ENCODE assay signal across 1 cellular context in the genomic region with DNA sequence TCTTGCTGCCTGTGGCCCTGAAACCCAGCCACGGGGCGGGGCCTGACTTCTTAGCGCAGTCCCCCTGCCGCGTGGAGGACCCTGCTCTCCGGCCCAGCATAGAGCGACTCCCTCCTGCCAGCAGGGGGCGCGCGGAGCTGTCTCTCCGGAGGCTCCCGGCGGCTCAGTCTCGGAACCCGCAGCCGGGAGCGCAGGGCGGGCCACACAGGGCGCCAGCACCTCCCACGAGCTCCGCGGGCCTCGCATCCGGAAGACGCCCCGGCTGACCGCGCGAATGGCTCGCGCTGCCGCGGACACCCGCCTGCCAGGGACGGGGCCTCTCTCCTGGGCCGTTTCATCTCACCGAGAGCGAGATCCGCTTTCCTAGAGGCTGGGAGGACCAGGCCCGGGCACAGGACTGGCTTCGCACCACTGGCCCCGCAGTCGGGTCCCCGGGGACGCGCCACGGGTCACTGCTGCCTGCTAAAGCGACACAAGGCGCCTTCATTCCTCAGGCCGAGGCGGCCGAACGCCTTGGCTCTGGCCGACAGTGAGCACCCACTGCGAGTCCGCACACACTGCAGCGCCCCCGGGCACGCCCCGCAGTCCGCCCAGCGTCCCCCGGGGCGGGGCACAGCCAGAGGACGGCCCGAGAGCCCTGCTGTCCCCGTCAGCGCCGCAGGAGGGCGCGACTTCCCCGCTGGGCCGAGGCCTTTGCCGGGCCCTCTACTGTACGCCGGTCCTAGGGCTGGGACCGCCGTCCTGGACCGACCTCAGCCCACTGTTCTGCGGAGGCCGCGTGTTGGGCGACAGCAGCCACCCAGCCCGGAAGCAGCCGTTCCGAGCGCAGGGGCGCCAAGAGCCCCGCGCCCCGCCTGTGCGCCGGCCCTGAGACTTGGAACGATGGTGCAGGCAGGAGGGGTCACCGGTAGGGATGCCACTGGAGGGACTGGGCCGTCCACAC.
TF ChIP-seq lines count a peak whose summit lies in the region.

No MANE protein-coding gene starts in this region.

TF ChIP-seq in K562, 482 proteins besides CTCF, POLR2A, EP300 and RAD21 (continued from another document and continues in another):
- TF ChIP-seq, protein P1, sequence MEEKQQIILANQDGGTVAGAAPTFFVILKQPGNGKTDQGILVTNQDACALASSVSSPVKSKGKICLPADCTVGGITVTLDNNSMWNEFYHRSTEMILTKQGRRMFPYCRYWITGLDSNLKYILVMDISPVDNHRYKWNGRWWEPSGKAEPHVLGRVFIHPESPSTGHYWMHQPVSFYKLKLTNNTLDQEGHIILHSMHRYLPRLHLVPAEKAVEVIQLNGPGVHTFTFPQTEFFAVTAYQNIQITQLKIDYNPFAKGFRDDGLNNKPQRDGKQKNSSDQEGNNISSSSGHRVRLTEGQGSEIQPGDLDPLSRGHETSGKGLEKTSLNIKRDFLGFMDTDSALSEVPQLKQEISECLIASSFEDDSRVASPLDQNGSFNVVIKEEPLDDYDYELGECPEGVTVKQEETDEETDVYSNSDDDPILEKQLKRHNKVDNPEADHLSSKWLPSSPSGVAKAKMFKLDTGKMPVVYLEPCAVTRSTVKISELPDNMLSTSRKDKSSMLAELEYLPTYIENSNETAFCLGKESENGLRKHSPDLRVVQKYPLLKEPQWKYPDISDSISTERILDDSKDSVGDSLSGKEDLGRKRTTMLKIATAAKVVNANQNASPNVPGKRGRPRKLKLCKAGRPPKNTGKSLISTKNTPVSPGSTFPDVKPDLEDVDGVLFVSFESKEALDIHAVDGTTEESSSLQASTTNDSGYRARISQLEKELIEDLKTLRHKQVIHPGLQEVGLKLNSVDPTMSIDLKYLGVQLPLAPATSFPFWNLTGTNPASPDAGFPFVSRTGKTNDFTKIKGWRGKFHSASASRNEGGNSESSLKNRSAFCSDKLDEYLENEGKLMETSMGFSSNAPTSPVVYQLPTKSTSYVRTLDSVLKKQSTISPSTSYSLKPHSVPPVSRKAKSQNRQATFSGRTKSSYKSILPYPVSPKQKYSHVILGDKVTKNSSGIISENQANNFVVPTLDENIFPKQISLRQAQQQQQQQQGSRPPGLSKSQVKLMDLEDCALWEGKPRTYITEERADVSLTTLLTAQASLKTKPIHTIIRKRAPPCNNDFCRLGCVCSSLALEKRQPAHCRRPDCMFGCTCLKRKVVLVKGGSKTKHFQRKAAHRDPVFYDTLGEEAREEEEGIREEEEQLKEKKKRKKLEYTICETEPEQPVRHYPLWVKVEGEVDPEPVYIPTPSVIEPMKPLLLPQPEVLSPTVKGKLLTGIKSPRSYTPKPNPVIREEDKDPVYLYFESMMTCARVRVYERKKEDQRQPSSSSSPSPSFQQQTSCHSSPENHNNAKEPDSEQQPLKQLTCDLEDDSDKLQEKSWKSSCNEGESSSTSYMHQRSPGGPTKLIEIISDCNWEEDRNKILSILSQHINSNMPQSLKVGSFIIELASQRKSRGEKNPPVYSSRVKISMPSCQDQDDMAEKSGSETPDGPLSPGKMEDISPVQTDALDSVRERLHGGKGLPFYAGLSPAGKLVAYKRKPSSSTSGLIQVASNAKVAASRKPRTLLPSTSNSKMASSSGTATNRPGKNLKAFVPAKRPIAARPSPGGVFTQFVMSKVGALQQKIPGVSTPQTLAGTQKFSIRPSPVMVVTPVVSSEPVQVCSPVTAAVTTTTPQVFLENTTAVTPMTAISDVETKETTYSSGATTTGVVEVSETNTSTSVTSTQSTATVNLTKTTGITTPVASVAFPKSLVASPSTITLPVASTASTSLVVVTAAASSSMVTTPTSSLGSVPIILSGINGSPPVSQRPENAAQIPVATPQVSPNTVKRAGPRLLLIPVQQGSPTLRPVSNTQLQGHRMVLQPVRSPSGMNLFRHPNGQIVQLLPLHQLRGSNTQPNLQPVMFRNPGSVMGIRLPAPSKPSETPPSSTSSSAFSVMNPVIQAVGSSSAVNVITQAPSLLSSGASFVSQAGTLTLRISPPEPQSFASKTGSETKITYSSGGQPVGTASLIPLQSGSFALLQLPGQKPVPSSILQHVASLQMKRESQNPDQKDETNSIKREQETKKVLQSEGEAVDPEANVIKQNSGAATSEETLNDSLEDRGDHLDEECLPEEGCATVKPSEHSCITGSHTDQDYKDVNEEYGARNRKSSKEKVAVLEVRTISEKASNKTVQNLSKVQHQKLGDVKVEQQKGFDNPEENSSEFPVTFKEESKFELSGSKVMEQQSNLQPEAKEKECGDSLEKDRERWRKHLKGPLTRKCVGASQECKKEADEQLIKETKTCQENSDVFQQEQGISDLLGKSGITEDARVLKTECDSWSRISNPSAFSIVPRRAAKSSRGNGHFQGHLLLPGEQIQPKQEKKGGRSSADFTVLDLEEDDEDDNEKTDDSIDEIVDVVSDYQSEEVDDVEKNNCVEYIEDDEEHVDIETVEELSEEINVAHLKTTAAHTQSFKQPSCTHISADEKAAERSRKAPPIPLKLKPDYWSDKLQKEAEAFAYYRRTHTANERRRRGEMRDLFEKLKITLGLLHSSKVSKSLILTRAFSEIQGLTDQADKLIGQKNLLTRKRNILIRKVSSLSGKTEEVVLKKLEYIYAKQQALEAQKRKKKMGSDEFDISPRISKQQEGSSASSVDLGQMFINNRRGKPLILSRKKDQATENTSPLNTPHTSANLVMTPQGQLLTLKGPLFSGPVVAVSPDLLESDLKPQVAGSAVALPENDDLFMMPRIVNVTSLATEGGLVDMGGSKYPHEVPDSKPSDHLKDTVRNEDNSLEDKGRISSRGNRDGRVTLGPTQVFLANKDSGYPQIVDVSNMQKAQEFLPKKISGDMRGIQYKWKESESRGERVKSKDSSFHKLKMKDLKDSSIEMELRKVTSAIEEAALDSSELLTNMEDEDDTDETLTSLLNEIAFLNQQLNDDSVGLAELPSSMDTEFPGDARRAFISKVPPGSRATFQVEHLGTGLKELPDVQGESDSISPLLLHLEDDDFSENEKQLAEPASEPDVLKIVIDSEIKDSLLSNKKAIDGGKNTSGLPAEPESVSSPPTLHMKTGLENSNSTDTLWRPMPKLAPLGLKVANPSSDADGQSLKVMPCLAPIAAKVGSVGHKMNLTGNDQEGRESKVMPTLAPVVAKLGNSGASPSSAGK (IDR thresholded peaks at IDR 0.05), result peak; percentile 63
- TF ChIP-seq PHF8 (IDR thresholded peaks at IDR 0.05; ENCODE audit: borderline replicate concordance, low read length) (peak; percentile 63; the same call in 1 of the 2 replicates), MBD1 (CRISPR knock-in tag; IDR thresholded peaks at IDR 0.05) (no peak), RBFOX2 (IDR thresholded peaks at IDR 0.05; ENCODE audit: low read depth, low read length) (peak; percentile 77), GABPA (tag; conservative IDR thresholded peaks at IDR 0.05; ENCODE audit: low read depth) (peak; percentile 42; the same call in 1 of the 2 replicates), SAP30 (IDR thresholded peaks at IDR 0.05; ENCODE audit: borderline replicate concordance, insufficient read depth, low read depth, low read length, poor library complexity, severe bottlenecking) (peak; percentile 41), KLF16 (IDR thresholded peaks at IDR 0.05) (0 out of 2 replicates have a peak, but pooled peaks have one; percentile 27), CREB1 (IDR thresholded peaks at IDR 0.05) (no peak), CREB1 (CRISPR knock-in tag; IDR thresholded peaks at IDR 0.05) (peak; percentile 49; the same call in 1 of the 2 replicates), PHF20 (IDR thresholded peaks at IDR 0.05; ENCODE audit: partially characterized antibody) (peak; percentile 43), HSF4 (CRISPR knock-in tag; IDR thresholded peaks at IDR 0.05; ENCODE audit: borderline replicate concordance) (no peak), KAT2B (IDR thresholded peaks at IDR 0.05; ENCODE audit: low read depth, low read length) (no peak), BHLHE40 (IDR thresholded peaks at IDR 0.05; ENCODE audit: low read length) (0 out of 2 replicates have a peak, but pooled peaks have one; percentile 6), KDM2B (CRISPR knock-in tag; IDR thresholded peaks at IDR 0.05) (0 out of 2 replicates have a peak, but pooled peaks have one; percentile 27), U2AF1 (optimal IDR thresholded peaks at IDR 0.05; ENCODE audit: low read depth, low read length) (peak; percentile 35), NONO (IDR thresholded peaks at IDR 0.05; ENCODE audit: low read depth in 2 of 2, low read length in 1 of 2) (peak in 1 of 2 experiments; percentile 77; a peak in 2 of 4 replicates), JUN (IDR thresholded peaks at IDR 0.05; ENCODE audit: borderline replicate concordance, low read depth, low read length) (0 out of 2 replicates have a peak, but pooled peaks have one; percentile 13), JUN (CRISPR knock-in tag; IDR thresholded peaks at IDR 0.05; ENCODE audit: borderline replicate concordance) (no peak), ATF1 (CRISPR knock-in tag; IDR thresholded peaks at IDR 0.05) (no peak), ATF1 (tag; IDR thresholded peaks at IDR 0.05) (0 out of 2 replicates have a peak, but pooled peaks have one; percentile 2), BCOR (IDR thresholded peaks at IDR 0.05) (peak; percentile 14; the same call in 1 of the 2 replicates), SUPT5H (IDR thresholded peaks at IDR 0.05) (peak; percentile 42; the same call in 1 of the 2 replicates), JUND (IDR thresholded peaks at IDR 0.05; ENCODE audit: borderline replicate concordance, low read depth, low read length) (peak; percentile 39; the same call in 1 of the 2 replicates), JUND (tag; IDR thresholded peaks at IDR 0.05; ENCODE audit: borderline replicate concordance, low read depth, low read length) (no peak; the same call in 2 of the 3 replicates), ZFX (CRISPR knock-in tag; IDR thresholded peaks at IDR 0.05) (peak; percentile 72), ZNF655 (CRISPR knock-in tag; IDR thresholded peaks at IDR 0.05) (no peak), MAZ (CRISPR knock-in tag; conservative IDR thresholded peaks at IDR 0.05 in 1 of 2, IDR thresholded peaks at IDR 0.05 in 1 of 2) (peak; percentile 89 to 96), SMC3 (conservative IDR thresholded peaks at IDR 0.05; ENCODE audit: insufficient read depth, low read depth, low read length) (peak; percentile 81), SIN3A (IDR thresholded peaks at IDR 0.05; ENCODE audit: borderline replicate concordance in 2 of 2, control insufficient read depth in 1 of 2, low read depth in 2 of 2, low read length in 2 of 2) (peak in 1 of 2 experiments; percentile 7; a peak in 1 of 4 replicates)
- TF ChIP-seq, protein P2, sequence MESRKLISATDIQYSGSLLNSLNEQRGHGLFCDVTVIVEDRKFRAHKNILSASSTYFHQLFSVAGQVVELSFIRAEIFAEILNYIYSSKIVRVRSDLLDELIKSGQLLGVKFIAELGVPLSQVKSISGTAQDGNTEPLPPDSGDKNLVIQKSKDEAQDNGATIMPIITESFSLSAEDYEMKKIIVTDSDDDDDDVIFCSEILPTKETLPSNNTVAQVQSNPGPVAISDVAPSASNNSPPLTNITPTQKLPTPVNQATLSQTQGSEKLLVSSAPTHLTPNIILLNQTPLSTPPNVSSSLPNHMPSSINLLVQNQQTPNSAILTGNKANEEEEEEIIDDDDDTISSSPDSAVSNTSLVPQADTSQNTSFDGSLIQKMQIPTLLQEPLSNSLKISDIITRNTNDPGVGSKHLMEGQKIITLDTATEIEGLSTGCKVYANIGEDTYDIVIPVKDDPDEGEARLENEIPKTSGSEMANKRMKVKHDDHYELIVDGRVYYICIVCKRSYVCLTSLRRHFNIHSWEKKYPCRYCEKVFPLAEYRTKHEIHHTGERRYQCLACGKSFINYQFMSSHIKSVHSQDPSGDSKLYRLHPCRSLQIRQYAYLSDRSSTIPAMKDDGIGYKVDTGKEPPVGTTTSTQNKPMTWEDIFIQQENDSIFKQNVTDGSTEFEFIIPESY (CRISPR knock-in tag; IDR thresholded peaks at IDR 0.05), result 0 out of 2 replicates have a peak, but pooled peaks have one; percentile 50
- TF ChIP-seq, protein P3, sequence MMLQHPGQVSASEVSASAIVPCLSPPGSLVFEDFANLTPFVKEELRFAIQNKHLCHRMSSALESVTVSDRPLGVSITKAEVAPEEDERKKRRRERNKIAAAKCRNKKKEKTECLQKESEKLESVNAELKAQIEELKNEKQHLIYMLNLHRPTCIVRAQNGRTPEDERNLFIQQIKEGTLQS (IDR thresholded peaks at IDR 0.05), result no peak
- TF ChIP-seq, protein P3 (CRISPR knock-in tag; conservative IDR thresholded peaks at IDR 0.05), result no peak
- TF ChIP-seq, protein P4, sequence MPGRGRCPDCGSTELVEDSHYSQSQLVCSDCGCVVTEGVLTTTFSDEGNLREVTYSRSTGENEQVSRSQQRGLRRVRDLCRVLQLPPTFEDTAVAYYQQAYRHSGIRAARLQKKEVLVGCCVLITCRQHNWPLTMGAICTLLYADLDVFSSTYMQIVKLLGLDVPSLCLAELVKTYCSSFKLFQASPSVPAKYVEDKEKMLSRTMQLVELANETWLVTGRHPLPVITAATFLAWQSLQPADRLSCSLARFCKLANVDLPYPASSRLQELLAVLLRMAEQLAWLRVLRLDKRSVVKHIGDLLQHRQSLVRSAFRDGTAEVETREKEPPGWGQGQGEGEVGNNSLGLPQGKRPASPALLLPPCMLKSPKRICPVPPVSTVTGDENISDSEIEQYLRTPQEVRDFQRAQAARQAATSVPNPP (IDR thresholded peaks at IDR 0.05; ENCODE audit: borderline replicate concordance, insufficient read depth, insufficient read length), result no peak
- TF ChIP-seq, protein P5, sequence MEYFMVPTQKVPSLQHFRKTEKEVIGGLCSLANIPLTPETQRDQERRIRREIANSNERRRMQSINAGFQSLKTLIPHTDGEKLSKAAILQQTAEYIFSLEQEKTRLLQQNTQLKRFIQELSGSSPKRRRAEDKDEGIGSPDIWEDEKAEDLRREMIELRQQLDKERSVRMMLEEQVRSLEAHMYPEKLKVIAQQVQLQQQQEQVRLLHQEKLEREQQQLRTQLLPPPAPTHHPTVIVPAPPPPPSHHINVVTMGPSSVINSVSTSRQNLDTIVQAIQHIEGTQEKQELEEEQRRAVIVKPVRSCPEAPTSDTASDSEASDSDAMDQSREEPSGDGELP (CRISPR knock-in tag; IDR thresholded peaks at IDR 0.05; ENCODE audit: borderline replicate concordance), result peak; percentile 53; the same call in 1 of the 2 replicates
